ENCODE assay signal across 14 cellular contexts in the genomic region with DNA sequence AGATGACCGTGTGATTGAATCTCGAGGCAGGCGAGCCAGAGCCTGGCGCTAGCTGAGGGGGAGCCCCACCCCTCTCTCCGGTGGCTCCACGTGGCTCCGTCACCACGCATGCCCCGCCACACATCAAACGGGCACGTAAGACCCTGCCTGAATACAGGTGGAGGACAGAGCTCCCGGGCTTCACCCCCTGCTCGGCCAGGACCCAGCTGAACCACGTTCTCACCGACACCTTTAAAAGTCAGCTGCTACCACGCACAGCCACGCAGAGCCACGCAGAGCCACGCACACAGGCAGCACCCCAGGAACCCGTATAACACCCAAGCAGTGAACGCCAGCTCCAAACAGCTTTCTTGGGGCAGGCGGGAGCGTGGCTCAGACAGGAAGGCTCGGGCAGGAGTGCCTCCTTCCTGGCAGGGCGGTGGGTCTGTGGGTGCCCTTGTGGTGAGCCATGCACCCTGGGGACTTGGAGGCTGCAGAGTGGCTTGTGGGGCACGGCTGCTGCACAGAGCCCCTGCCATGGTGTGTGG. TPM values are rescaled to one million over a fixed set of nuclear protein-coding genes. Genes with fewer than 3 reads are reported as not detected.
DNase-seq lines count a peak whose midpoint lies in the region; ATAC-seq and TF ChIP-seq lines count a peak whose summit lies in the region.
"Had no signal": no experiment of that assay in that cellular context is flagged by ENCODE, and none has a peak within 500 bp of the region (broad histone marks: within the 10 kb centered on the region; RNA-seq: fewer than 3 reads in every experiment).

No MANE protein-coding gene starts in this region.

- H3K56ac ChIP-seq in mesendoderm (ENCODE audit: low read length): no peak overlapping the region

- no peak overlapping the region for H3K9ac ChIP-seq in mesendoderm (ENCODE audit: low read length)

- H3K4me2 ChIP-seq in mesendoderm (ENCODE audit: low read length): no peak overlapping the region

- no peak overlapping the region for H2BK120ac ChIP-seq in mesendoderm (ENCODE audit: low read depth, low read length)

- ATAC-seq in upper lobe of right lung (no peak), GM21390 (IDR thresholded peaks at IDR 0.05; ENCODE audit: unreplicated experiment) (no peak), left lobe of liver (no peak)

- H2BK15ac ChIP-seq in mesendoderm (replicated peaks; ENCODE audit: low read depth): no peak overlapping the region

- no peak overlapping the region for H2BK5ac ChIP-seq in mesendoderm (ENCODE audit: low read length)

- no peaks in the 10 kb centered on the region for H3K27me3 ChIP-seq in mesendoderm (ENCODE audit: insufficient read depth, low read length, poor library complexity)
- no peaks in the 10 kb centered on the region for H3K27me3 ChIP-seq in upper lobe of right lung
- H3K27me3 ChIP-seq: colonic mucosa had no signal

- no peak overlapping the region for H3K4ac ChIP-seq in mesendoderm (ENCODE audit: low read depth, low read length)

- no peaks in the 10 kb centered on the region for H3K9me3 ChIP-seq in upper lobe of right lung
- H3K9me3 ChIP-seq: colonic mucosa had no signal

- no peak overlapping the region for H3K18ac ChIP-seq in mesendoderm (ENCODE audit: low read length)

- peak; percentile 61 for DNase-seq in stimulated activated CD4-positive, alpha-beta T cell treated with anti-CD3 and anti-CD28 coated beads, Interleukin-15, amount 100 ng/mL, for 24 hours
- DNase-seq in stimulated activated CD4-positive, alpha-beta T cell treated with anti-CD3 and anti-CD28 coated beads, Interleukin-2, amount 100 ng/mL, for 48 hours: no peak
- peak; percentile 32 for DNase-seq in activated naive CD4-positive, alpha-beta T cell treated with Interleukin-2 at 50 U/mL for 16 hours
- DNase-seq in mesendoderm: no peak
- DNase-seq in upper lobe of right lung: no peak
- DNase-seq in NCI-H748 treated with DMSO at 0.1 percent for 48 hours (lab: John Stamatoyannopoulos, UW): no peak
- no peak for DNase-seq in left lobe of liver (ENCODE audit: low spot score)
- DNase-seq: colonic mucosa, NCI-H2029, nucleus accumbens, T-helper 9 cell had no signal

- WGBS in mesendoderm (ENCODE audit: extremely low coverage, insufficient coverage, low lambda C conversion rate): no CpG with 5 or more reads among the region's 26 CpGs

- no peak for TF ChIP-seq CTCF in upper lobe of right lung (IDR thresholded peaks at IDR 0.05)

- H3K4me3 ChIP-seq in mesendoderm (ENCODE audit: low read length): no peak overlapping the region
- peak overlapping the region; percentile 75 for H3K4me3 ChIP-seq in upper lobe of right lung
- H3K4me3 ChIP-seq: colonic mucosa had no signal

- H3K27ac ChIP-seq in mesendoderm (ENCODE audit: low read depth, low read length): no peak overlapping the region
- peak overlapping the region; percentile 47 for H3K27ac ChIP-seq in upper lobe of right lung
- H3K27ac ChIP-seq: colonic mucosa had no signal

- H4K5ac ChIP-seq in mesendoderm (ENCODE audit: low read length): no peak overlapping the region

- no peak overlapping the region for H2AK5ac ChIP-seq in mesendoderm (ENCODE audit: low read length)

- no peak overlapping the region for H4K8ac ChIP-seq in mesendoderm (ENCODE audit: low read depth, low read length)

- H3K36me3 ChIP-seq in mesendoderm (ENCODE audit: control insufficient read depth, insufficient read depth, low read length): no peaks in the 10 kb centered on the region
- peaks cover 57% of the 10 kb centered on the region for H3K36me3 ChIP-seq in upper lobe of right lung
- H3K36me3 ChIP-seq: colonic mucosa had no signal

- H3K79me1 ChIP-seq in mesendoderm (ENCODE audit: low read length): no peaks in the 10 kb centered on the region

- H3K79me2 ChIP-seq in mesendoderm (ENCODE audit: control insufficient read depth, insufficient read depth, low read length): no peaks in the 10 kb centered on the region

- H3K4me1 ChIP-seq in mesendoderm (ENCODE audit: control insufficient read depth, low read depth, low read length): no peaks in the 10 kb centered on the region
- H3K4me1 ChIP-seq in upper lobe of right lung: peaks cover 20% of the 10 kb centered on the region
- H3K4me1 ChIP-seq: colonic mucosa had no signal

- H3K23ac ChIP-seq in mesendoderm (ENCODE audit: low read length): peak overlapping the region; percentile 29

- intact Hi-C loops in upper lobe of right lung (cut with DNase I): no loop called here

RNA-seq across cellular contexts. Expression of gene TMEM204, which starts 4.4 kb away (rescaled TPM):
- 0.07 TPM for polyA plus RNA-seq in mesendoderm (2013, experiment 1 of 2)
- 0.04 TPM for polyA plus RNA-seq in mesendoderm (2013, experiment 2 of 2)
- total RNA-seq in upper lobe of right lung: 69.2 TPM
- total RNA-seq in left lobe of liver: 7.2 TPM

RNA-seq across cellular contexts. Expression of gene TELO2, which starts 44.7 kb away (rescaled TPM):
- polyA plus RNA-seq in mesendoderm (2013, experiment 1 of 2): 31.2 TPM
- 31.3 TPM for polyA plus RNA-seq in mesendoderm (2013, experiment 2 of 2)
- total RNA-seq in upper lobe of right lung (26.0 TPM), left lobe of liver (36.4 TPM)

RNA-seq across cellular contexts. Expression of gene PTX4, which starts 49.1 kb away (rescaled TPM):
- 0.03 TPM for polyA plus RNA-seq in mesendoderm (2013, experiment 1 of 2)
- 0.04 TPM for polyA plus RNA-seq in mesendoderm (2013, experiment 2 of 2)
- total RNA-seq in upper lobe of right lung (not detected), left lobe of liver (not detected)
- total RNA-seq: colonic mucosa, HT1080, temporal lobe had no signal

Comparison
In these comparisons a context has a peak if more than half of its experiments do, and no peak if none do; other contexts are left out.
1. DNase-seq: peak in stimulated activated CD4-positive, alpha-beta T cell treated with anti-CD3 and anti-CD28 coated beads, Interleukin-15, amount 100 ng/mL, for 24 hours (single experiment) and activated naive CD4-positive, alpha-beta T cell treated with Interleukin-2 at 50 U/mL for 16 hours (single experiment); none in stimulated activated CD4-positive, alpha-beta T cell treated with anti-CD3 and anti-CD28 coated beads, Interleukin-2, amount 100 ng/mL, for 48 hours (0 of 2), mesendoderm (single experiment), upper lobe of right lung (single experiment), NCI-H748 treated with DMSO at 0.1 percent for 48 hours (single experiment) and left lobe of liver (single experiment).